18 cellular contexts compared by ENCODE assay signal in the genomic region with DNA sequence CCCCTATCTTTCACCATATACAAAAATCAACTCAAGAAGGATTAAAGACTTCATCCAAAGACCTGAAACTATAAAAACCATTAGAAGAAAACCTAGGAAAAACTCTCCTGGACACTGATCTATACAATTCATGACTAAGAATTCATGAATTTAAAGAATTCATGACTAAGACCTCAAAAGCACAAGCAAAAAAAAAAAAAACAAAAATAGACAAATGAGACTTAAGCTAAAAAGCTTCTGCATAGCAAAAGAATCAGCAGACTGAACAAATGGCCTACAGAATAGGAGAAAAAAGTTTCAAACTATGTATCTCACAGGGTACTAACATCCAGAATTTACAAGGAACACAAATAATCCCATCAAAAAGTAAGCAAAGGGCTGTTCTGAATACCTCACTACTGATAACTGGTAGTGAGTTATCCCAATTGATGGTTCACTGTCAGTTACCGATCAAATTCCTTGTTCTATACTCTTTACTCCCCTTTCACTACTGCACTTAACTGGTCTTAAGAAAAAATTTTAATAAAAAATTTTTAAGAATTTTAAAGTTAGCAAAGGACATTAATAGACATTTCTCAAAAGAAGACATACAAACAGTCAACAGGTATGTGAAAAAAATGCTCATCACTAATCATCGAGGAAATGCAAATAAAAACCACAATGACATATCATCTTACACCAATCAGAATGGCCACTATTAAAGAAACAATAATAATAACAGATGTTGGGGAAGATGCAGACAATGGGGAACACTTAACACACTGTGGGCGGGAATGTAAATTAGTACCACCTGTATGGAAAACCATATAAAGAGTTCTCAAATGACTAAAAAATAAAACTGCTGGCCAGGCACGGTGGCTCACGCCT. TPM values are rescaled to one million over a fixed set of nuclear protein-coding genes. Genes with fewer than 3 reads are reported as not detected.
DNase-seq lines count a peak whose midpoint lies in the region; ATAC-seq lines count a peak whose summit lies in the region.
"Had no signal": no experiment of that assay in that cellular context is flagged by ENCODE, and none has a peak within 500 bp of the region (broad histone marks: within the 10 kb centered on the region; RNA-seq: fewer than 3 reads in every experiment).

No MANE protein-coding gene starts in this region.

- peaks cover 21% of the 10 kb centered on the region for H3K9me3 Mint-ChIP-seq in activated CD4-positive, alpha-beta memory T cell treated with anti-CD3 and anti-CD28 coated beads for 36 hours

- no peak overlapping the region for H3K27ac Mint-ChIP-seq in activated CD4-positive, alpha-beta memory T cell treated with anti-CD3 and anti-CD28 coated beads for 36 hours
- H3K27ac Mint-ChIP-seq: effector memory CD8-positive, alpha-beta T cell; T-helper 17 cell had no signal

- H2BK5ac ChIP-seq in mesenchymal stem cell (ENCODE audit: low read depth, low read length, poor library complexity, severe bottlenecking), result no peak overlapping the region

- no peak overlapping the region for H2BK15ac ChIP-seq in mesenchymal stem cell (ENCODE audit: low read depth, poor library complexity, severe bottlenecking)

- no peak overlapping the region for H2AFZ ChIP-seq in mesenchymal stem cell (ENCODE audit: low read depth, low read length)

- H3K4ac ChIP-seq in mesenchymal stem cell (ENCODE audit: low read depth in 1 of 2, low read length in 2 of 2), result no peak overlapping the region

- H3K9me3 ChIP-seq in mesenchymal stem cell (ENCODE audit: control insufficient read depth, low read length), result peaks cover 25% of the 10 kb centered on the region
- H3K9me3 ChIP-seq: body of pancreas, testis had no signal

- no peaks in the 10 kb centered on the region for H3K36me3 ChIP-seq in mesenchymal stem cell (ENCODE audit: control insufficient read depth in 1 of 2, insufficient read depth in 2 of 2, low read depth in 1 of 2, low read length in 2 of 2)
- H3K36me3 ChIP-seq: heart left ventricle, spleen had no signal

- DNase-seq in A172 (ENCODE audit: low spot score) (peak; percentile 45), LoVo (ENCODE audit: low spot score) (peak; percentile 40), dedifferentiated amniotic fluid mesenchymal stem cell (ENCODE audit: extremely low spot score) (peak; percentile 38), mesenchymal stem cell (no peak), OCI-M1 (lab: John Stamatoyannopoulos, UW) (no peak)
- DNase-seq in activated effector memory CD4-positive, alpha-beta T cell treated with anti-CD3 and anti-CD28 coated beads, Interleukin-2, amount 50 U/mL, for 16 hours, result no peak
- DNase-seq in activated CD4-positive, alpha-beta memory T cell treated with anti-CD3 and anti-CD28 coated beads for 36 hours, result no peak
- DNase-seq: 8988T; activated CD4-positive, alpha-beta T cell treated with anti-CD3 and anti-CD28 coated beads for 1 hour; activated T-cell treated with anti-CD3 and anti-CD28 coated beads, Interleukin-2, amount 50 U/mL, for 48 hours; body of pancreas; effector memory CD8-positive, alpha-beta T cell; heart left ventricle; spleen; T-helper 17 cell; testis had no signal

- peaks cover 3% of the 10 kb centered on the region for H3K79me1 ChIP-seq in mesenchymal stem cell (replicated peaks; ENCODE audit: low read length, poor library complexity, severe bottlenecking)

- H3K4me2 ChIP-seq in mesenchymal stem cell (ENCODE audit: low read length, poor library complexity, severe bottlenecking), result no peak overlapping the region

- H3K9ac ChIP-seq in mesenchymal stem cell (ENCODE audit: low read length), result no peak overlapping the region

- no peak overlapping the region for H4K91ac ChIP-seq in mesenchymal stem cell (ENCODE audit: low read length)

- H3K27ac ChIP-seq in mesenchymal stem cell (ENCODE audit: low read length, poor library complexity, severe bottlenecking), result peak overlapping the region; percentile 34
- H3K27ac ChIP-seq: body of pancreas, heart left ventricle, HL-60, spleen, testis had no signal

- H2BK120ac ChIP-seq in mesenchymal stem cell (ENCODE audit: low read depth, low read length), result no peak overlapping the region

- 60% methylated on average over 5 of the region's 5 CpGs for WGBS in mesenchymal stem cell

- peaks cover 30% of the 10 kb centered on the region for H3K4me1 Mint-ChIP-seq in activated CD4-positive, alpha-beta memory T cell treated with anti-CD3 and anti-CD28 coated beads for 36 hours (ENCODE audit: low read depth)

- no peak overlapping the region for H3K4me3 Mint-ChIP-seq in activated CD4-positive, alpha-beta memory T cell treated with anti-CD3 and anti-CD28 coated beads for 36 hours
- H3K4me3 Mint-ChIP-seq: effector memory CD8-positive, alpha-beta T cell; T-helper 17 cell had no signal

- POLR2A ChIA-PET in activated CD4-positive, alpha-beta memory T cell treated with anti-CD3 and anti-CD28 coated beads for 36 hours (lab: Charles Lee), result no interaction called here

- H3K14ac ChIP-seq in mesenchymal stem cell (ENCODE audit: low read length in 2 of 2), result no peak overlapping the region

- H3K4me1 ChIP-seq in mesenchymal stem cell (ENCODE audit: control insufficient read depth, insufficient read depth, low read depth, low read length), result peaks cover 2% of the 10 kb centered on the region
- H3K4me1 ChIP-seq: testis had no signal

- CTCF ChIA-PET in activated CD4-positive, alpha-beta memory T cell treated with anti-CD3 and anti-CD28 coated beads for 36 hours (lab: Charles Lee), result no interaction called here

- H3K18ac ChIP-seq in mesenchymal stem cell (ENCODE audit: low read depth in 1 of 2, low read length in 2 of 2), result no peak overlapping the region

- no peak overlapping the region for H4K8ac ChIP-seq in mesenchymal stem cell (ENCODE audit: low read length)

- H2AK5ac ChIP-seq in mesenchymal stem cell (ENCODE audit: low read length, severe bottlenecking), result no peak overlapping the region

- intact Hi-C loops in activated CD4-positive, alpha-beta memory T cell treated with anti-CD3 and anti-CD28 coated beads for 36 hours (cut with micrococcal nuclease), result no loop called here

- no peaks in the 10 kb centered on the region for H3K27me3 Mint-ChIP-seq in activated CD4-positive, alpha-beta memory T cell treated with anti-CD3 and anti-CD28 coated beads for 36 hours
- H3K27me3 Mint-ChIP-seq: effector memory CD8-positive, alpha-beta T cell; T-helper 17 cell had no signal

- H3K27me3 ChIP-seq in mesenchymal stem cell (ENCODE audit: control insufficient read depth in 1 of 2, insufficient read depth in 1 of 2, low read length in 2 of 2), result no peaks in the 10 kb centered on the region
- H3K27me3 ChIP-seq: body of pancreas, heart left ventricle, spleen, testis had no signal

- H3K36me3 Mint-ChIP-seq in activated CD4-positive, alpha-beta memory T cell treated with anti-CD3 and anti-CD28 coated beads for 36 hours, result peaks cover 5% of the 10 kb centered on the region

- no peak overlapping the region for H3K23ac ChIP-seq in mesenchymal stem cell (ENCODE audit: low read length in 2 of 2)

- ATAC-seq in HG03354 (IDR thresholded peaks at IDR 0.05; ENCODE audit: poor library complexity, severe bottlenecking, unreplicated experiment), result no peak
- ATAC-seq: effector memory CD8-positive, alpha-beta T cell had no signal

- H2BK12ac ChIP-seq in mesenchymal stem cell (ENCODE audit: low read length in 2 of 2), result no peak overlapping the region

- H3K4me3 ChIP-seq in mesenchymal stem cell (ENCODE audit: insufficient read depth in 1 of 2, low read depth in 1 of 2, low read length in 2 of 2), result no peak overlapping the region
- H3K4me3 ChIP-seq: body of pancreas, heart left ventricle, spleen, testis had no signal

RNA-seq across cellular contexts. Expression of a gene that starts 33.2 kb away (rescaled TPM):
- total RNA-seq in A172 (2014; rRNA removed; shearing (Covaris generic)), result 9.5 and 11.3 TPM in 2 replicates
- polyA plus RNA-seq in mesenchymal stem cell (2013, experiment 1 of 2), result 7.0 TPM
- 7.0 TPM for polyA plus RNA-seq in mesenchymal stem cell (2013, experiment 2 of 2)
- 10 to 100 TPM; 35.7 to 36.6 TPM for total RNA-seq in activated CD4-positive, alpha-beta memory T cell treated with anti-CD3 and anti-CD28 coated beads for 36 hours

Comparison
In these comparisons a context has a peak if more than half of its experiments do, and no peak if none do; other contexts are left out.
1. DNase-seq: peak in A172 (single experiment), LoVo (single experiment) and dedifferentiated amniotic fluid mesenchymal stem cell (single experiment); none in mesenchymal stem cell (single experiment), activated effector memory CD4-positive, alpha-beta T cell treated with anti-CD3 and anti-CD28 coated beads, Interleukin-2, amount 50 U/mL, for 16 hours (single experiment), activated CD4-positive, alpha-beta memory T cell treated with anti-CD3 and anti-CD28 coated beads for 36 hours (single experiment) and OCI-M1 (single experiment).